In genomic region chr9:76351006-76351405, GRCh38 we compare ENCODE assay signal across 18 cellular contexts. TPM values are rescaled to one million over a fixed set of nuclear protein-coding genes. Genes with fewer than 3 reads are reported as not detected.
A peak's percentile ranks its signal among the peaks of the same experiment; 100 is the strongest.
DNase-seq lines count a peak whose midpoint lies in the region; ATAC-seq and TF ChIP-seq lines count a peak whose summit lies in the region.
"Had no signal": no experiment of that assay in that cellular context is flagged by ENCODE, and none has a peak within 500 bp of the region (broad histone marks: within the 10 kb centered on the region; RNA-seq: fewer than 3 reads in every experiment).

No MANE protein-coding gene starts in this region.

- no peak overlapping the region for H3K4me2 ChIP-seq in osteoblast (ENCODE audit: insufficient read depth, low read length)

- H2AFZ ChIP-seq in osteoblast (ENCODE audit: low read length), result no peak overlapping the region

- H3K4me3 Mint-ChIP-seq in endodermal cell, result no peak overlapping the region
- H3K4me3 Mint-ChIP-seq: CD4-positive, alpha-beta memory T cell; HFFc6 had no signal

- no peak overlapping the region for H3K4me3 ChIP-seq in endodermal cell (ENCODE audit: low read length)
- no peak overlapping the region for H3K4me3 ChIP-seq in osteoblast (ENCODE audit: insufficient read depth, low read length)
- H3K4me3 ChIP-seq: SJSA1 had no signal

- no peak overlapping the region for H3K9ac ChIP-seq in endodermal cell (ENCODE audit: extremely low read depth, low read length, poor library complexity, severe bottlenecking)

- peaks cover 4% of the 10 kb centered on the region for H3K4me1 Mint-ChIP-seq in endodermal cell
- H3K4me1 Mint-ChIP-seq: CD4-positive, alpha-beta memory T cell had no signal

- TF ChIP-seq CTCF in endodermal cell (conservative IDR thresholded peaks at IDR 0.05), result no peak
- no peak for TF ChIP-seq CTCF in osteoblast (IDR thresholded peaks at IDR 0.05; ENCODE audit: extremely low read depth, low read depth, low read length)

- H3K27ac Mint-ChIP-seq in endodermal cell, result peak overlapping the region; percentile 39
- H3K27ac Mint-ChIP-seq: CD4-positive, alpha-beta memory T cell; HFFc6 had no signal

- no peaks in the 10 kb centered on the region for H3K36me3 ChIP-seq in endodermal cell (ENCODE audit: control insufficient read depth, insufficient read depth, low read length)
- no peaks in the 10 kb centered on the region for H3K36me3 ChIP-seq in osteoblast (ENCODE audit: insufficient read depth, low read length)
- H3K36me3 ChIP-seq: SJSA1 had no signal

- H3K9me3 Mint-ChIP-seq in endodermal cell, result no peaks in the 10 kb centered on the region
- H3K9me3 Mint-ChIP-seq: CD4-positive, alpha-beta memory T cell; HFFc6 had no signal

- no peaks in the 10 kb centered on the region for H4K20me1 ChIP-seq in osteoblast (ENCODE audit: insufficient read depth, low read length)

- ATAC-seq in GM18520 (IDR thresholded peaks at IDR 0.05; ENCODE audit: unreplicated experiment) (peak; percentile 41), HG02938 (IDR thresholded peaks at IDR 0.05; ENCODE audit: unreplicated experiment) (peak; percentile 61), GM21367 (IDR thresholded peaks at IDR 0.05; ENCODE audit: unreplicated experiment) (no peak), HG02885 (IDR thresholded peaks at IDR 0.05; ENCODE audit: poor library complexity, unreplicated experiment) (no peak), GM21381 (IDR thresholded peaks at IDR 0.05; ENCODE audit: unreplicated experiment) (no peak)

- H3K27me3 Mint-ChIP-seq in endodermal cell (ENCODE audit: insufficient read depth), result peaks cover 4% of the 10 kb centered on the region

- no peaks in the 10 kb centered on the region for H3K79me2 ChIP-seq in osteoblast (ENCODE audit: insufficient read depth, low read length)

- H3K27ac ChIP-seq in endodermal cell (ENCODE audit: low read depth, low read length), result no peak overlapping the region
- H3K27ac ChIP-seq in osteoblast (ENCODE audit: low read depth, low read length), result no peak overlapping the region
- H3K27ac ChIP-seq: HL-60, RWPE1, SJSA1 had no signal

- no peaks in the 10 kb centered on the region for H3K4me1 ChIP-seq in endodermal cell (ENCODE audit: control insufficient read depth, insufficient read depth, low read length)
- no peaks in the 10 kb centered on the region for H3K4me1 ChIP-seq in osteoblast (ENCODE audit: insufficient read depth, low read length)
- H3K4me1 ChIP-seq: SJSA1 had no signal

- no peaks in the 10 kb centered on the region for H3K27me3 ChIP-seq in endodermal cell (ENCODE audit: control insufficient read depth, insufficient read depth, low read length, poor library complexity, severe bottlenecking)
- H3K27me3 ChIP-seq in osteoblast (ENCODE audit: insufficient read depth, low read length), result peaks cover 11% of the 10 kb centered on the region
- H3K27me3 ChIP-seq: SJSA1 had no signal

- no peaks in the 10 kb centered on the region for H3K9me3 ChIP-seq in endodermal cell (ENCODE audit: control insufficient read depth, low read length)
- no peaks in the 10 kb centered on the region for H3K9me3 ChIP-seq in osteoblast (ENCODE audit: low read depth, low read length)
- H3K9me3 ChIP-seq: SJSA1 had no signal

- no peaks in the 10 kb centered on the region for H3K36me3 Mint-ChIP-seq in endodermal cell (ENCODE audit: low read depth)
- H3K36me3 Mint-ChIP-seq: CD4-positive, alpha-beta memory T cell had no signal

- DNase-seq in MV-4-11 (lab: John Stamatoyannopoulos, UW) (peak; percentile 33), endodermal cell (no peak), osteoblast (ENCODE audit: insufficient read length, low spot score, missing footprints) (no peak)
- DNase-seq: ACHN; CD4-positive, alpha-beta memory T cell; HFFc6; NCI-H1092; NCI-H1694 treated with DMSO at 0.1 percent for 48 hours; NCI-H446; T-helper 9 cell had no signal

- WGBS in endodermal cell (ENCODE audit: insufficient coverage in 1 of 2, insufficient read length in 1 of 2), 2 experiments, result 88% methylated on average over 2 of the region's 3 CpGs; no CpG with 5 or more reads in 1 of the 2 experiments

RNA-seq across cellular contexts. Expression of gene RFK, which starts 43.2 kb away (rescaled TPM):
- total RNA-seq in endodermal cell (10 to 100 TPM; 16.5 to 17.4 TPM), osteoblast (25.0 and 29.5 TPM in 2 replicates)
- 22.9 TPM for polyA plus RNA-seq in endodermal cell (2013, experiment 1 of 2)
- 21.8 TPM for polyA plus RNA-seq in endodermal cell (2013, experiment 2 of 2)

Comparison
In these comparisons a context has a peak if more than half of its experiments do, and no peak if none do; other contexts are left out.
1. ATAC-seq: peak in GM18520 (single experiment) and HG02938 (single experiment); none in GM21367 (single experiment), HG02885 (single experiment) and GM21381 (single experiment).